ENCODE assay signal across 8 cellular contexts in the genomic region with DNA sequence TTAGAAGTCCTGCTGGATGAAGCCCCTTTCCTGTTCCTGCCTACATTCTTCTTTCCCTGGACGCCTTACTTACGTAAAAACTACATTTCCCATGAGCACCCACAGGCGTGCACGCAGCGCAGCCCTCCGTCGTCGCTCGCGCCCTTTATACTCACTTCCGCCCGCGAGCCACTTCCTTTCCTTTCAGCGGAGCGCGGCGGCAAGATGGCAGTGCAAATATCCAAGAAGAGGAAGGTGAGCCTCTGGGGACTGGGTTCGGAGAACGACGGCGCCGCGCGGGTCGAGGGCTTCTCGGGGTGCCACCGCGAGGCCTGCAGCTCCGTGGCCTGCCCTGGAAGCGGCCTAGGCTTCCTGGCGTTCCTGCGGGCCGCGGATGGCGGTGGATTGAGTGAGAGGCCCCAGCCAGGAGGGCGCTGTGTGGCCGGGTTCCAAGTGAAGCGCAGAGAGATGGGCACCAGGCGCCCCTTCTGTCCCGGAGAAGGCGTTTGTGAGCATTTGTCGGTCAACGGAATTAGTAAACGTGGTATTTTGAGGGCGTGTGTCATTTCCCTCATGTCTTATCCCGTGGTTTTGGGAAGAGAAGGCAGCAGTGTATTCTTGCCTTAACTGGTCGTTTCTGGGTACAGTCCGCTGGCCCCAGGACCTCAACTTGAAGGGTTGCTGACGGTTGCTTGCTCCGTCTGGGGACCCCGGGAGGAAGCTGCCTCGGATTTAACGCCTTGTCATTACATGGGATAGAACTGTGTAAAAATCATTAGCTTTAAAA. TPM values are rescaled to one million over a fixed set of nuclear protein-coding genes. Genes with fewer than 3 reads are reported as not detected.
DNase-seq lines count a peak whose midpoint lies in the region; ATAC-seq and TF ChIP-seq lines count a peak whose summit lies in the region.

Gene RPS3, plus strand, starts transcription at position 175 of the 766 bp plus-strand sequence. Its CDS starts 30 bp downstream, at position 205.

- DNase-seq in CD14-positive monocyte (ENCODE audit: low spot score) (peak; percentile 90), NCI-H748 (lab: John Stamatoyannopoulos, UW; ENCODE audit: unreplicated experiment) (peak; percentile 96), dorsolateral prefrontal cortex (peak; percentile 86 to 95 (median 92)), lower leg skin (ENCODE audit: low spot score in 2 of 2) (peak; percentile 92 to 99)
- DNase-seq in activated CD4-positive, alpha-beta T cell treated with anti-CD3 and anti-CD28 coated beads, Interleukin-2, amount 50 U/mL, for 4 hours: peak; percentile 81 to 84
- DNase-seq in stimulated activated CD4-positive, alpha-beta T cell treated with anti-CD3 and anti-CD28 coated beads, Interleukin-4, amount 100 ng/mL, for 48 hours (ENCODE audit: low read depth in 2 of 2): peak; percentile 82 to 83

- peak within 1 kb of the TSS; percentile 73 to 98 (median 90) for H3K27ac ChIP-seq in dorsolateral prefrontal cortex

- TF ChIP-seq CTCF in CD14-positive monocyte (IDR thresholded peaks at IDR 0.05) (no peak), dorsolateral prefrontal cortex (IDR thresholded peaks at IDR 0.05 in 54 of 56, conservative IDR thresholded peaks at IDR 0.05 in 2 of 56; ENCODE audit: low read depth in 1 of 56, partially characterized antibody in 56 of 56) (peak in 49 of 56 donors; percentile 8 to 65 (median 41)), lower leg skin (IDR thresholded peaks at IDR 0.05) (no peak)

- no peaks in the 10 kb centered on the region for H3K9me3 Mint-ChIP-seq in CD14-positive monocyte

- peak; percentile 68 for ATAC-seq in GM19328 (IDR thresholded peaks at IDR 0.05; ENCODE audit: unreplicated experiment)
- ATAC-seq in HG03520 (IDR thresholded peaks at IDR 0.05; ENCODE audit: unreplicated experiment): peak; percentile 88

- H3K27me3 Mint-ChIP-seq in CD14-positive monocyte (ENCODE audit: low read depth in 3 of 3): peaks cover 1 to 7% (median 6%) of the 10 kb centered on the region in 3 donors

- peak within 1 kb of the TSS; percentile 98 to 99 for H3K4me3 Mint-ChIP-seq in CD14-positive monocyte

- TF ChIP-seq POLR2A in lower leg skin (IDR thresholded peaks at IDR 0.05): peak in 1 of 2 donors; percentile 41

- no peaks in the 10 kb centered on the region for H3K27me3 ChIP-seq in dorsolateral prefrontal cortex

- intact Hi-C loops in CD14-positive monocyte (cut with micrococcal nuclease): no loop called here
- intact Hi-C loops in dorsolateral prefrontal cortex (cut with DNase I): no loop called here
- intact Hi-C loops in lower leg skin (cut with DNase I; ENCODE audit: low total_unique reads): no loop called here

- H3K4me1 Mint-ChIP-seq in CD14-positive monocyte: peaks cover 38% of the 10 kb centered on the region

- peaks cover 36 to 43% of the 10 kb centered on the region in 2 donors for H3K36me3 Mint-ChIP-seq in CD14-positive monocyte

- 0% methylated on average over 42 to 53 of the region's 53 CpGs for WGBS in lower leg skin, 2 donors

- peak within 1 kb of the TSS; percentile 95 to 99 (median 98) for H3K27ac Mint-ChIP-seq in CD14-positive monocyte

- peak within 1 kb of the TSS; percentile 57 to 99 (median 85) for H3K4me3 ChIP-seq in dorsolateral prefrontal cortex
- peak within 1 kb of the TSS; percentile 94 for H3K4me3 ChIP-seq in lower leg skin (ENCODE audit: low read depth, poor library complexity, severe bottlenecking)

RNA-seq across cellular contexts. Expression of gene RPS3, which starts in this region (rescaled TPM):
- polyA plus RNA-seq in CD14-positive monocyte: 1,000 to 10,000 TPM; 1,448 to 1,563 TPM
- total RNA-seq in dorsolateral prefrontal cortex (100 to 1,000 TPM; 382 to 717 (median 502) TPM), lower leg skin (1,000 to 10,000 TPM; 1,197 to 2,282 (median 2,051) TPM)

Comparison
In these comparisons a context has a peak if more than half of its experiments do, and no peak if none do; other contexts are left out.
1. Peak in every context shown above with its lines: DNase-seq, ATAC-seq, H3K4me3 ChIP-seq and H3K27ac ChIP-seq.
2. CTCF ChIP-seq: peak in dorsolateral prefrontal cortex (49 of 56); none in CD14-positive monocyte (single experiment) and lower leg skin (0 of 3).